Comparison of ENCODE assay signal across 9 cellular contexts in the genomic region with DNA sequence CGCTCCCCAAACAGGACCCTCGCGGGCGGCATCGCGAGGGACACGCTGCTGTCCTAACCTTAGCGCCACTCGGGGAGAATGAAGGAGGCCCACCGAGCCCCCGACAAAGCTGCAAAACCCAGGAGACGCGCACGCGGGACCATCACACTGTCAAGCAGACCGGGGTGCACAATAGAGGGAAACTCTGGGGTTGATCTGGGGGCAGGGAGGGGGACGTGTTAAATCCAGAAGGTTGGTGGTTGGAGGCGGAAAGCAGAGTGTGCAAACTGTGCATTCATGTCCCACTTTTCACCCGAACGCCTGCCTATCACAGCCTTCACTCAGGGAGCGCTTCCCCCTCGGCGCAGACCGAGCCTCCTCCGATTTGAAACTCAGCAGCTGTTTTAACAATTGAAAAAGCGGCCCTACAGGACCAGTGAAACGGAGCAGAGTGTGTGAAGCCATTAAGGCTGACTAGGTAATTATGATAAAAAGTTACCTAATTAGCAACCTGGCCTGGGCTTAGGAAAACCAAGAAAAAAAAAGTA. TPM values are rescaled to one million over a fixed set of nuclear protein-coding genes. Genes with fewer than 3 reads are reported as not detected.
A peak's percentile ranks its signal among the peaks of the same experiment; 100 is the strongest.
DNase-seq lines count a peak whose midpoint lies in the region; ATAC-seq, FAIRE-seq and TF ChIP-seq lines count a peak whose summit lies in the region.
"Had no signal": no experiment of that assay in that cellular context is flagged by ENCODE, and none has a peak within 500 bp of the region (broad histone marks: within the 10 kb centered on the region; RNA-seq: fewer than 3 reads in every experiment).

No MANE protein-coding gene starts in this region.

- H3K9me3 ChIP-seq in T-helper 17 cell (ENCODE audit: control insufficient read depth, low read length, poor library complexity, severe bottlenecking) (no peaks in the 10 kb centered on the region), pancreas (no peaks in the 10 kb centered on the region)

- peak overlapping the region in 3 of 4 donors; percentile 34 to 47 (median 40) for H3K4me3 ChIP-seq in pancreas

- peaks cover 19% of the 10 kb centered on the region for H3K4me1 Mint-ChIP-seq in T-helper 17 cell
- H3K4me1 Mint-ChIP-seq in glutamatergic neuron (ENCODE audit: low read depth, unreplicated experiment): peaks cover 2% of the 10 kb centered on the region

- H3K36me3 Mint-ChIP-seq in T-helper 17 cell (ENCODE audit: low read depth): peaks cover 5% of the 10 kb centered on the region
- no peaks in the 10 kb centered on the region for H3K36me3 Mint-ChIP-seq in glutamatergic neuron (ENCODE audit: unreplicated experiment)

- no peak overlapping the region for H3K27ac Mint-ChIP-seq in T-helper 17 cell
- peak overlapping the region; percentile 62 for H3K27ac Mint-ChIP-seq in glutamatergic neuron (ENCODE audit: unreplicated experiment)

- peak overlapping the region; percentile 92 for H3K4me3 Mint-ChIP-seq in T-helper 17 cell
- peak overlapping the region; percentile 91 for H3K4me3 Mint-ChIP-seq in glutamatergic neuron (ENCODE audit: unreplicated experiment)

- no peaks in the 10 kb centered on the region for H3K36me3 ChIP-seq in pancreas

- peaks cover 65% of the 10 kb centered on the region for H3K27me3 Mint-ChIP-seq in T-helper 17 cell
- H3K27me3 Mint-ChIP-seq in glutamatergic neuron (ENCODE audit: unreplicated experiment): peaks cover 8% of the 10 kb centered on the region

- H3K27ac ChIP-seq in pancreas: no peak overlapping the region

- peaks cover 0 to 7% (median 0%) of the 10 kb centered on the region in 4 donors for H3K27me3 ChIP-seq in pancreas

- DNase-seq in T-helper 17 cell (no peak), glutamatergic neuron (peak; percentile 31), pancreas (peak in 2 of 6 donors; percentile 44 to 60), HuH-7.5 (ENCODE audit: low spot score) (no peak), cortex of kidney (lab: John Stamatoyannopoulos, UW) (no peak)

- intact Hi-C loops in pancreas (cut with DNase I): no loop called here

- peak; percentile 34 for FAIRE-seq in pancreas (lab: Jason Lieb, UNC)

- ATAC-seq in GM19351 (IDR thresholded peaks at IDR 0.05; ENCODE audit: unreplicated experiment) (peak; percentile 17), T-helper 17 cell (peak; percentile 10), pancreas (peak; percentile 11 to 31 (median 22)), GM19397 (IDR thresholded peaks at IDR 0.05; ENCODE audit: unreplicated experiment) (no peak), HG02973 (IDR thresholded peaks at IDR 0.05; ENCODE audit: unreplicated experiment) (no peak)

- 2 to 4% methylated on average over 27 of the region's 27 CpGs for WGBS in pancreas, 2 donors

- H3K4me1 ChIP-seq in pancreas: peaks cover 0 to 12% (median 5%) of the 10 kb centered on the region in 3 donors

- TF ChIP-seq CTCF in glutamatergic neuron (IDR thresholded peaks at IDR 0.05; ENCODE audit: partially characterized antibody, unreplicated experiment) (no peak), pancreas (IDR thresholded peaks at IDR 0.05) (no peak)

- peaks cover 4% of the 10 kb centered on the region for H3K9me3 Mint-ChIP-seq in glutamatergic neuron (ENCODE audit: unreplicated experiment)

RNA-seq across cellular contexts. Expression of gene NDNF, which starts 0.6 kb away (rescaled TPM):
- total RNA-seq in T-helper 17 cell (not detected), glutamatergic neuron (ENCODE audit: unreplicated experiment) (1.3 TPM), pancreas (under 1 TPM; 0.12 to 0.43 (median 0.28) TPM)
- under 1 TPM; 0.19 to 0.40 TPM for polyA plus RNA-seq in pancreas
- total RNA-seq: mononuclear cell had no signal

Comparison
In these comparisons a context has a peak if more than half of its experiments do, and no peak if none do; other contexts are left out.
1. ATAC-seq: peak in GM19351 (single experiment), T-helper 17 cell (single experiment) and pancreas (4 of 4); none in GM19397 (single experiment) and HG02973 (single experiment).